Comparison of ENCODE assay signal across 2 cellular contexts in the genomic region with DNA sequence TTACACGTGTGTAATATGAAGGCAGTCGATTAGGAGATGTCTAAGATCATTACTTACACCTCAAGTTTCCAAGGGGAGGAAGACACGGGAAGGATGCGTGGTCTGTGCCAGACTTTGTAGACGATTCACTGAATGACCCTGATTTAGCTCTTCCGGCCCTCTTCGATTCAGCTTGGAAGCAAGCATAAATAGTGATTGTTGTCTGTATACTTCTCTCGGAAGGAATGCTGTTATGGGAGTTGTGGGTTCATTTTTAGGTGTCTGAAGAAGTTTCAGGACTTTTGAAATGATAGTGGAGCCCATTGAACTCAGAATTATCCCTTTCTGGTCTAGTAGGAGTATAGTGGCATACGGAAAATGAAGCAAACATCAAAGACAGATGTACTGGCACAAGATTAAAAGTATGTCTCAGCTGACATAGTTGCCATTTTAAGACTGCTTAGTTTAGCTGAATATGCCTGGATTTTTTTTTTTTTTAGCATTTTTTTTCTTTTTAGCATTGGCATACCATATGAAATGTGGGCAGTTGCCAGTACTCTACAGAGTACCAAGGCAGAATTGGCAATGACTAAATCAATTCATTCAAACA.
A peak's percentile ranks its signal among the peaks of the same experiment; 100 is the strongest.
TF ChIP-seq lines count a peak whose summit lies in the region.

No MANE protein-coding gene starts in this region.

TF ChIP-seq in GM12878, 131 proteins besides CTCF, POLR2A, EP300 and RAD21:
- no peak for TF ChIP-seq BMI1 (IDR thresholded peaks at IDR 0.05; ENCODE audit: borderline replicate concordance)
- TF ChIP-seq SRF (IDR thresholded peaks at IDR 0.05; ENCODE audit: low read depth in 2 of 2, low read length in 2 of 2), result 0 out of 4 replicates have a peak, but pooled peaks of 1 of the 2 experiments have one; percentile 5
- TF ChIP-seq CHD1 (IDR thresholded peaks at IDR 0.05; ENCODE audit: low read depth, low read length), result 0 out of 2 replicates have a peak, but pooled peaks have one; percentile 56
- no peak for TF ChIP-seq ASH2L (IDR thresholded peaks at IDR 0.05; ENCODE audit: borderline replicate concordance, low read depth)
- 0 out of 2 replicates have a peak, but pooled peaks have one; percentile 4 for TF ChIP-seq ZNF384 (IDR thresholded peaks at IDR 0.05; ENCODE audit: borderline replicate concordance, low read depth, low read length)

TF ChIP-seq in liver, 16 proteins besides CTCF, POLR2A, EP300 and RAD21:
- TF ChIP-seq SP1 (IDR thresholded peaks at IDR 0.05), result no peak
- no peak for TF ChIP-seq NR2F2 (IDR thresholded peaks at IDR 0.05)
- TF ChIP-seq YY1 (IDR thresholded peaks at IDR 0.05), result peak; percentile 16
